ENCODE assay signal across 8 cellular contexts in the genomic region with DNA sequence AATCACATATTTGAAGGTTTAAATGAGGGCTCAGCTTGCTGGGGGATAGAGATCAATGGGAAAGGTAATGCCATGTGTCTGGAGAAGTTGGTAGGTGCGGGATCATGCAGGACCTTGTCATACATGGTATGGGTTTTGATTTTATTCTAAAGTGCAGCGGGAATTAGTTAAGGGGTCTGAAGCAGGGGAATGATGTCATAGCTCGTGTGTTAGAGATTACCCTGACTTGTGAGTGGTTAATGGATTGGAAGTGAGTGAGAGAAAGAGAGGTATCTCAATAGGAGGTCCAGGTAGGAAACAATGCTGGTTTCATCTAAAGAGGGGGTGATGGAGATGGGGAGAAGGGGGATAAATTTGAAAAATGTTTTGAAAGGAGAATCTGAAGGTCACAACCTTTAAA.
"Had no signal": no experiment of that assay in that cellular context is flagged by ENCODE, and none has a peak within 500 bp of the region (broad histone marks: within the 10 kb centered on the region; RNA-seq: fewer than 3 reads in every experiment).

No MANE protein-coding gene starts in this region.

- ATAC-seq: GM12878 had no signal

- FAIRE-seq: G401.6, GM12878, GM12891, GM12892, GM18507, GM19239 had no signal

- DNase-seq: GDM1, GF-D8 had no signal

- H3K4me3 ChIP-seq: GM12878 had no signal
